ENCODE assay signal across 2 cellular contexts in the genomic region with DNA sequence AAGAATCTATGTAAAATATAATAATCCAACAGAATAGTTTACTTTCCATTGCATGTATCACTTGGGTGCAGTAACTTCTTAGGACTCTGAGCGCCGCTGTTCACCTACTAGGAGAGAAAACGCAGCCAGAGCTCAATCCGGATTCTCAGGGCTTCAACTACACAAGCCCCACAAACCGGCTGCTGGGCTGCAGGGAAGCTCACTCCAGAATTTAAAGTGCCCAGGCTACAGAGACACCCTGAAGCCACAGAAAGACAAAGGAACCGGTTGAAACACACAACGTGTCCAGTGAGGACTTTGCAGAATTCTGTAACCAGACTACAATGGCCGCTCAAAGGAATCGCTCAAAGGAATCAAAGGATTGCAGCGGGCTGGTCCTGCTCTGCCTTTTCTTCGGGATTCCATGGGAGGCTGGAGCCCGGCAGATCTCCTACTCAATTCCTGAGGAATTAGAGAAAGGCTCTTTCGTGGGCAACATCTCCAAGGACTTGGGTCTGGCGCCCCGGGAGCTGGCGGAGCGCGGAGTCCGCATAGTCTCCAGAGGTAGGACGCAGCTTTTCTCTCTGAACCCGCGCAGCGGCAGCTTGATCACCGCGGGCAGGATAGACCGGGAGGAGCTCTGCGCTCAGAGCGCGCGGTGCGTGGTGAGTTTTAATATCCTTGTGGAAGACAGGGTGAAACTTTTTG.
TF ChIP-seq lines count a peak whose summit lies in the region.

A gene (plus strand): TSS at position 135 of the 687 bp plus-strand sequence. CDS start 189 bp downstream, at position 324.

TF ChIP-seq in GM12891, 5 proteins besides CTCF, POLR2A, EP300 and RAD21:
- TF ChIP-seq POLR2AphosphoS5 (IDR thresholded peaks at IDR 0.05; ENCODE audit: low read depth, low read length) (no peak), POU2F2 (IDR thresholded peaks at IDR 0.05; ENCODE audit: low read depth, low read length) (no peak), SPI1 (IDR thresholded peaks at IDR 0.05; ENCODE audit: low read depth, low read length) (no peak), TAF1 (IDR thresholded peaks at IDR 0.05; ENCODE audit: low read depth, low read length) (no peak), PAX5 (IDR thresholded peaks at IDR 0.05; ENCODE audit: insufficient read depth, low read length, severe bottlenecking) (no peak)

TF ChIP-seq in HCT116, 20 proteins besides CTCF, POLR2A, EP300 and RAD21:
- TF ChIP-seq YY1 (IDR thresholded peaks at IDR 0.05; ENCODE audit: extremely low read depth, insufficient replicate concordance, low read depth, low read length) (peak; percentile 69), TCF7L2 (IDR thresholded peaks at IDR 0.05; ENCODE audit: borderline replicate concordance, extremely low read depth, insufficient read depth, insufficient read length) (no peak), EZH2 (IDR thresholded peaks at IDR 0.05) (no peak), JUND (IDR thresholded peaks at IDR 0.05) (no peak), ZFX (IDR thresholded peaks at IDR 0.05) (no peak), CEBPB (IDR thresholded peaks at IDR 0.05; ENCODE audit: low read depth) (no peak), ELF1 (IDR thresholded peaks at IDR 0.05; ENCODE audit: borderline replicate concordance, low read depth) (no peak), POLR2AphosphoS5 (IDR thresholded peaks at IDR 0.05; ENCODE audit: low read depth, low read length) (peak; percentile 24; the same call in 1 of the 2 replicates), EGR1 (IDR thresholded peaks at IDR 0.05; ENCODE audit: low read depth) (no peak)
- TF ChIP-seq, protein P1, sequence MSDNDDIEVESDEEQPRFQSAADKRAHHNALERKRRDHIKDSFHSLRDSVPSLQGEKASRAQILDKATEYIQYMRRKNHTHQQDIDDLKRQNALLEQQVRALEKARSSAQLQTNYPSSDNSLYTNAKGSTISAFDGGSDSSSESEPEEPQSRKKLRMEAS (IDR thresholded peaks at IDR 0.05), result peak; percentile 10; the same call in 1 of the 2 replicates
- TF ChIP-seq, protein P2, sequence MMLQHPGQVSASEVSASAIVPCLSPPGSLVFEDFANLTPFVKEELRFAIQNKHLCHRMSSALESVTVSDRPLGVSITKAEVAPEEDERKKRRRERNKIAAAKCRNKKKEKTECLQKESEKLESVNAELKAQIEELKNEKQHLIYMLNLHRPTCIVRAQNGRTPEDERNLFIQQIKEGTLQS (IDR thresholded peaks at IDR 0.05), result no peak
